22 cellular contexts compared by ENCODE assay signal in genomic region chr13:112771877-112772538, GRCh38.
DNase-seq lines count a peak whose midpoint lies in the region; ATAC-seq and TF ChIP-seq lines count a peak whose summit lies in the region.
"Had no signal": no experiment of that assay in that cellular context is flagged by ENCODE, and none has a peak within 500 bp of the region (broad histone marks: within the 10 kb centered on the region; RNA-seq: fewer than 3 reads in every experiment).

No MANE protein-coding gene starts in this region.

- TF ChIP-seq POLR2A in spleen (IDR thresholded peaks at IDR 0.05), result no peak

- no peaks in the 10 kb centered on the region for H3K9me3 ChIP-seq in spleen

- H3K36me3 ChIP-seq in spleen, result peaks cover 0 to 22% (median 0%) of the 10 kb centered on the region in 6 donors

- no peaks in the 10 kb centered on the region for H3K27me3 ChIP-seq in spleen (replicated peaks in 1 of 7)

- 94 to 96% (median 96%) methylated on average over 18 of the region's 18 CpGs for whole genome bisulfite sequencing in spleen, 5 donors

- TF ChIP-seq CTCF in spleen (IDR thresholded peaks at IDR 0.05 in 8 of 11, conservative IDR thresholded peaks at IDR 0.05 in 3 of 11), result no peak

- ATAC-seq in left colon (peak; percentile 70), GM21526 (IDR thresholded peaks at IDR 0.05; ENCODE audit: low FRiP score, unreplicated experiment) (no peak), HG03039 (IDR thresholded peaks at IDR 0.05; ENCODE audit: unreplicated experiment) (no peak)
- ATAC-seq: activated CD4-positive, CD25-positive, alpha-beta regulatory T cell treated with anti-CD3 and anti-CD28 coated beads, Interleukin-2, amount 50 U/mL, for 24 hours; activated CD8-positive, alpha-beta T cell treated with anti-CD3 and anti-CD28 coated beads, Interleukin-2, amount 10 ng/mL, durations not matched to agents 7 days and 5 days; stimulated activated naive CD8-positive, alpha-beta T cell treated with anti-CD3 and anti-CD28 coated beads, Interleukin-15, Interleukin-2, amounts not matched to agents 100 U/mL and 50 U/mL, for 24 hours had no signal

- H3K4me3 ChIP-seq in spleen, result no peak overlapping the region
- H3K4me3 ChIP-seq: skin epidermis had no signal

- no peak overlapping the region for H3K27ac ChIP-seq in spleen
- H3K27ac ChIP-seq: skin epidermis had no signal

- DNase-seq in NCI-H2107 treated with DMSO at 0.1 percent for 48 hours (lab: John Stamatoyannopoulos, UW; ENCODE audit: unreplicated experiment), result peak; percentile 43
- no peak for DNase-seq in NCI-H2107 (lab: John Stamatoyannopoulos, UW)
- DNase-seq in NCI-H1092 treated with DMSO at 0.1 percent for 48 hours (lab: John Stamatoyannopoulos, UW), result peak; percentile 80
- DNase-seq in left colon, result peak in 1 of 2 donors; percentile 23
- peak; percentile 20 for DNase-seq in spleen
- no peak for DNase-seq in RPMI8226
- DNase-seq: 8988T; activated CD8-positive, alpha-beta T cell treated with anti-CD3 and anti-CD28 coated beads, Interleukin-2, amount 10 ng/mL, durations not matched to agents 7 days and 5 days; activated naive CD4-positive, alpha-beta T cell; activated T-cell treated with anti-CD3 and anti-CD28 coated beads, Interleukin-2, amount 50 U/mL, for 24 hours; AML-193; amygdala; caudate nucleus; immature natural killer cell; naive B cell; NCI-H1436; stimulated activated CD4-positive, alpha-beta T cell treated with anti-CD3 and anti-CD28 coated beads, Interleukin-2, amount 100 ng/mL, for 48 hours; stimulated activated naive CD8-positive, alpha-beta T cell treated with anti-CD3 and anti-CD28 coated beads, Interleukin-15, Interleukin-2, amounts not matched to agents 100 U/mL and 50 U/mL, for 24 hours had no signal

- peaks cover 16 to 48% (median 25%) of the 10 kb centered on the region in 6 donors for H3K4me1 ChIP-seq in spleen

- intact Hi-C loops in left colon (cut with DNase I, micrococcal nuclease) (no loop called here), spleen (cut with DNase I; ENCODE audit: low total_unique reads) (no loop called here)

Comparison
In these comparisons a context has a peak if more than half of its experiments do, and no peak if none do; other contexts are left out.
1. DNase-seq: peak in NCI-H2107 treated with DMSO at 0.1 percent for 48 hours (single experiment), NCI-H1092 treated with DMSO at 0.1 percent for 48 hours (single experiment) and spleen (single experiment); none in NCI-H2107 (single experiment) and RPMI8226 (single experiment).